15 cellular contexts compared by ENCODE assay signal in genomic region chr21:34617753-34618339, GRCh38.
"Had no signal": no experiment of that assay in that cellular context is flagged by ENCODE, and none has a peak within 500 bp of the region (broad histone marks: within the 10 kb centered on the region; RNA-seq: fewer than 3 reads in every experiment).

No MANE protein-coding gene starts in this region.

- H3K27ac ChIP-seq: upper lobe of left lung had no signal

- H3K36me3 ChIP-seq: esophagus squamous epithelium, upper lobe of left lung had no signal

- H3K9me3 ChIP-seq: esophagus squamous epithelium, upper lobe of left lung had no signal

- DNase-seq: activated CD4-positive, alpha-beta T cell treated with anti-CD3 and anti-CD28 coated beads, Interleukin-2, amount 10 ng/mL, durations not matched to agents 7 days and 5 days; activated CD4-positive, CD25-positive, alpha-beta regulatory T cell; activated gamma-delta T cell; activated T-cell treated with anti-CD3 and anti-CD28 coated beads, Interleukin-2, amount 50 U/mL, for 72 hours; amniotic stem cell; central memory CD4-positive, alpha-beta T cell; effector CD4-positive, alpha-beta T cell; esophagus squamous epithelium; glutamatergic neuron; hypothalamus; right cardiac atrium; small intestine; stimulated activated CD4-positive, alpha-beta T cell treated with anti-CD3 and anti-CD28 coated beads, Interleukin-4, amount 100 ng/mL, for 24 hours; stimulated activated naive CD4-positive, alpha-beta T cell treated with Interleukin-2 at 50 U/mL for 16 hours; upper lobe of left lung had no signal
